ENCODE assay signal across 10 cellular contexts in genomic region chr18:13610517-13610916, GRCh38.
DNase-seq lines count a peak whose midpoint lies in the region; ATAC-seq and TF ChIP-seq lines count a peak whose summit lies in the region.
"Had no signal": no experiment of that assay in that cellular context is flagged by ENCODE, and none has a peak within 500 bp of the region (broad histone marks: within the 10 kb centered on the region; RNA-seq: fewer than 3 reads in every experiment).

No MANE protein-coding gene starts in this region.

- no peak for DNase-seq in activated T-cell treated with anti-CD3 and anti-CD28 coated beads, Interleukin-2, amount 50 U/mL, for 72 hours
- DNase-seq in activated T-cell treated with anti-CD3 and anti-CD28 coated beads, Interleukin-2, amount 50 U/mL, for 1 hour = no peak
- DNase-seq in activated B cell treated with CpG ODN at 0.5 μM for 24 hours (no peak), memory B cell (ENCODE audit: low spot score in 2 of 2) (peak in 1 of 2 donors; percentile 34), tibial artery (no peak), AG08396 (ENCODE audit: low spot score) (no peak), NCI-H2196 treated with DMSO at 0.1 percent for 48 hours (lab: John Stamatoyannopoulos, UW; ENCODE audit: unreplicated experiment) (no peak)
- DNase-seq: activated gamma-delta T cell treated with Interleukin-2 at 50 U/mL for 16 hours had no signal

- H3K4me3 Mint-ChIP-seq in activated T-cell treated with anti-CD3 and anti-CD28 coated beads, Interleukin-2, amount 50 U/mL, for 72 hours = peak overlapping the region; percentile 83 to 89
- H3K4me3 Mint-ChIP-seq in activated B cell treated with CpG ODN at 0.5 μM for 24 hours (peak overlapping the region; percentile 95), memory B cell (no peak overlapping the region)

- H3K4me1 Mint-ChIP-seq in activated T-cell treated with anti-CD3 and anti-CD28 coated beads, Interleukin-2, amount 50 U/mL, for 72 hours (ENCODE audit: low read depth) = peaks cover 77% of the 10 kb centered on the region
- H3K4me1 Mint-ChIP-seq in activated B cell treated with CpG ODN at 0.5 μM for 24 hours (peaks cover 77% of the 10 kb centered on the region), memory B cell (peaks cover 58% of the 10 kb centered on the region)

- H3K27ac Mint-ChIP-seq in activated T-cell treated with anti-CD3 and anti-CD28 coated beads, Interleukin-2, amount 50 U/mL, for 72 hours = no peak overlapping the region
- H3K27ac Mint-ChIP-seq in activated B cell treated with CpG ODN at 0.5 μM for 24 hours = peak overlapping the region; percentile 99
- peak overlapping the region; percentile 99 for H3K27ac Mint-ChIP-seq in memory B cell

- POLR2A ChIA-PET in activated B cell treated with CpG ODN at 0.5 μM for 24 hours (lab: Charles Lee) = interaction anchor here (1.2 to 12.2 kb wide), 4 partner anchors 9 to 50 kb away, joined by 3 to 1007 read pairs (median 486); no protein-coding TSS in a partner anchor

- no peak for ATAC-seq in activated T-cell treated with anti-CD3 and anti-CD28 coated beads, Interleukin-2, amount 50 U/mL, for 72 hours (replicated peaks in 1 of 2)
- ATAC-seq in activated B cell treated with CpG ODN at 0.5 μM for 24 hours (ENCODE audit: low read depth) (no peak), memory B cell (ENCODE audit: low read depth) (no peak), HG02571 (IDR thresholded peaks at IDR 0.05; ENCODE audit: unreplicated experiment) (no peak)

- no peaks in the 10 kb centered on the region for H3K9me3 Mint-ChIP-seq in activated T-cell treated with anti-CD3 and anti-CD28 coated beads, Interleukin-2, amount 50 U/mL, for 72 hours
- no peaks in the 10 kb centered on the region for H3K9me3 Mint-ChIP-seq in activated B cell treated with CpG ODN at 0.5 μM for 24 hours
- no peaks in the 10 kb centered on the region for H3K9me3 Mint-ChIP-seq in memory B cell

- TF ChIP-seq CTCF in activated B cell treated with CpG ODN at 0.5 μM for 24 hours (IDR thresholded peaks at IDR 0.05) (no peak), tibial artery (IDR thresholded peaks at IDR 0.05) (no peak)

- H3K4me1 ChIP-seq in tibial artery = peaks cover 0 to 47% (median 19%) of the 10 kb centered on the region in 4 donors

- no peaks in the 10 kb centered on the region for H3K27me3 Mint-ChIP-seq in activated T-cell treated with anti-CD3 and anti-CD28 coated beads, Interleukin-2, amount 50 U/mL, for 72 hours (ENCODE audit: low read depth)
- H3K27me3 Mint-ChIP-seq in activated B cell treated with CpG ODN at 0.5 μM for 24 hours = no peaks in the 10 kb centered on the region
- no peaks in the 10 kb centered on the region for H3K27me3 Mint-ChIP-seq in memory B cell

- H3K9me3 ChIP-seq in tibial artery = no peaks in the 10 kb centered on the region
- H3K9me3 ChIP-seq: SJSA1 had no signal

- H3K4me3 ChIP-seq in tibial artery = peak overlapping the region; percentile 39 to 52

- intact Hi-C loops in activated B cell treated with CpG ODN at 0.5 μM for 24 hours (cut with micrococcal nuclease) = loop anchor here (5.0 to 10.0 kb wide), 6 partner anchors 236 to 1758 kb away; partner anchors contain the start of genes AFG3L2, CHMP1B, PTPN2 and TUBB6
- intact Hi-C loops in tibial artery (cut with DNase I; ENCODE audit: low total_unique reads) = no loop called here

- no peaks in the 10 kb centered on the region for H3K27me3 ChIP-seq in tibial artery

- H3K27ac ChIP-seq in tibial artery = peak overlapping the region; percentile 65 to 69
- H3K27ac ChIP-seq: SJSA1 had no signal

- H3K36me3 ChIP-seq in tibial artery = no peaks in the 10 kb centered on the region
- H3K36me3 ChIP-seq: SJSA1 had no signal

- peaks cover 0 to 3% of the 10 kb centered on the region in 2 donors for H3K36me3 Mint-ChIP-seq in activated T-cell treated with anti-CD3 and anti-CD28 coated beads, Interleukin-2, amount 50 U/mL, for 72 hours (ENCODE audit: insufficient read depth in 2 of 2)
- H3K36me3 Mint-ChIP-seq in activated B cell treated with CpG ODN at 0.5 μM for 24 hours (ENCODE audit: low read depth) (peaks cover 30% of the 10 kb centered on the region), memory B cell (no peaks in the 10 kb centered on the region)

- CTCF ChIA-PET in activated B cell treated with CpG ODN at 0.5 μM for 24 hours (lab: Charles Lee) = interaction anchor here (11.4 kb wide), 1 partner anchor 50 kb away, joined by 171 read pairs; no protein-coding TSS in a partner anchor
